In genomic region chr1:34968297-34968696, GRCh38 we compare ENCODE assay signal across 2 cellular contexts. TPM values are rescaled to one million over a fixed set of nuclear protein-coding genes. Genes with fewer than 3 reads are reported as not detected.
"Had no signal": no experiment of that assay in that cellular context is flagged by ENCODE, and none has a peak within 500 bp of the region (broad histone marks: within the 10 kb centered on the region; RNA-seq: fewer than 3 reads in every experiment).

No MANE protein-coding gene starts in this region.

RNA-seq across cellular contexts. Expression of gene DLGAP3, which starts 38.8 kb away (rescaled TPM):
- total RNA-seq: PC-3, SJSA1 had no signal
